Comparison of ENCODE assay signal across 11 cellular contexts in genomic region chr2:74499940-74500577, GRCh38. TPM values are rescaled to one million over a fixed set of nuclear protein-coding genes. Genes with fewer than 3 reads are reported as not detected.
DNase-seq lines count a peak whose midpoint lies in the region; ATAC-seq and TF ChIP-seq lines count a peak whose summit lies in the region.
"Had no signal": no experiment of that assay in that cellular context is flagged by ENCODE, and none has a peak within 500 bp of the region (broad histone marks: within the 10 kb centered on the region; RNA-seq: fewer than 3 reads in every experiment).

No MANE protein-coding gene starts in this region.

- no peak overlapping the region for H3K18ac ChIP-seq in IMR-90 (ENCODE audit: low read depth, low read length)

- no peak overlapping the region for H2BK120ac ChIP-seq in IMR-90 (ENCODE audit: low read depth, low read length)

- no peak overlapping the region for H2BK5ac ChIP-seq in IMR-90 (ENCODE audit: low read depth, low read length, poor library complexity, severe bottlenecking)

- intact Hi-C loops in IMR-90 (cut with micrococcal nuclease) = no loop called here

- H3K36me3 ChIP-seq in CD8-positive, alpha-beta memory T cell (ENCODE audit: insufficient read depth, low read length) = peaks cover 5% of the 10 kb centered on the region
- H3K36me3 ChIP-seq in IMR-90 (ENCODE audit: control insufficient read depth, insufficient read depth, low read length) = peaks cover 5% of the 10 kb centered on the region; the same call in 1 of the 2 replicates
- H3K36me3 ChIP-seq in neural progenitor cell = no peaks in the 10 kb centered on the region

- H2AK9ac ChIP-seq in IMR-90 (replicated peaks; ENCODE audit: low read depth, low read length, poor library complexity) = no peak overlapping the region

- POLR2A ChIA-PET in CD8-positive, alpha-beta memory T cell (lab: Charles Lee) = interaction anchor here (0.6 kb wide), 1 partner anchor 11 kb away, joined by 3 read pairs; no protein-coding TSS in a partner anchor
- POLR2A ChIA-PET in IMR-90 (lab: Charles Lee; ENCODE audit: unreplicated experiment) = no interaction called here

- no peaks in the 10 kb centered on the region for H4K20me1 ChIP-seq in IMR-90 (ENCODE audit: insufficient read depth, low read length)
- H4K20me1 ChIP-seq in neural progenitor cell (ENCODE audit: low read depth) = peaks cover 35% of the 10 kb centered on the region

- no peaks in the 10 kb centered on the region for H3K9me3 ChIP-seq in CD8-positive, alpha-beta memory T cell (ENCODE audit: low read length)
- no peaks in the 10 kb centered on the region for H3K9me3 ChIP-seq in IMR-90 (ENCODE audit: control insufficient read depth, insufficient read depth, low read length)
- H3K9me3 ChIP-seq in neural progenitor cell (ENCODE audit: low read depth) = no peaks in the 10 kb centered on the region
- H3K9me3 ChIP-seq: testis had no signal

- TF ChIP-seq RAD21 in IMR-90 (IDR thresholded peaks at IDR 0.05; ENCODE audit: low read length) = no peak

- in situ Hi-C loops in IMR-90 (cut with MboI; ENCODE audit: low sequenced_read_pairs) = loop anchor here (25.0 kb wide), 1 partner anchor 362 kb away; no protein-coding TSS in a partner anchor

- H3K4me2 ChIP-seq in IMR-90 (ENCODE audit: low read depth, low read length) = no peak overlapping the region; the same call in 1 of the 2 replicates
- peak overlapping the region; percentile 91 for H3K4me2 ChIP-seq in neural progenitor cell

- H4K5ac ChIP-seq in IMR-90 (ENCODE audit: low read depth, low read length) = no peak overlapping the region

- H3K27me3 Mint-ChIP-seq in CD8-positive, alpha-beta memory T cell = peaks cover 38 to 61% of the 10 kb centered on the region in 2 donors
- H3K27me3 Mint-ChIP-seq in neural progenitor cell (ENCODE audit: insufficient read depth, low read depth) = peaks cover 89% of the 10 kb centered on the region

- TF ChIP-seq POLR2A in IMR-90 (IDR thresholded peaks at IDR 0.05; ENCODE audit: low read depth, low read length) = no peak

- H3K79me2 ChIP-seq in neural progenitor cell (ENCODE audit: low read depth) = no peaks in the 10 kb centered on the region

- H3K9ac ChIP-seq in IMR-90 (ENCODE audit: low read depth, low read length) (no peak overlapping the region), neural progenitor cell (no peak overlapping the region)

- H3K27ac Mint-ChIP-seq in CD8-positive, alpha-beta memory T cell = peak overlapping the region in 1 of 8 donors; percentile 36
- no peak overlapping the region for H3K27ac Mint-ChIP-seq in neural progenitor cell

- no peak overlapping the region for H4K91ac ChIP-seq in IMR-90 (ENCODE audit: insufficient read depth, low read depth, low read length)

- no peak overlapping the region for H3K27ac ChIP-seq in CD8-positive, alpha-beta memory T cell (ENCODE audit: low read depth, low read length)
- no peak overlapping the region for H3K27ac ChIP-seq in IMR-90 (ENCODE audit: insufficient read depth, low read length)
- no peak overlapping the region for H3K27ac ChIP-seq in neural progenitor cell
- H3K27ac ChIP-seq: testis had no signal

- 94% methylated on average over 3 of the region's 15 CpGs; no CpG with 5 or more reads in 1 of the 2 experiments for whole genome bisulfite sequencing in IMR-90 (ENCODE audit: extremely low coverage in 2 of 2, insufficient read length in 1 of 2), 2 experiments

- peaks cover 0 to 20% of the 10 kb centered on the region in 2 experiments; a peak in 3 of 4 replicates for H3K79me1 ChIP-seq in IMR-90 (ENCODE audit: low read depth in 1 of 2, low read length in 2 of 2)

- CTCF ChIA-PET in CD8-positive, alpha-beta memory T cell (lab: Charles Lee) = interaction anchor here (1.2 to 1.8 kb wide), 6 partner anchors 10 to 87 kb away, joined by 3 to 7 read pairs (median 4); partner anchors contain the start of genes CCDC142, TLX2 and TTC31
- CTCF ChIA-PET in IMR-90 (lab: Yijun Ruan, JAX) = no interaction called here

- peaks cover 36 to 58% (median 42%) of the 10 kb centered on the region in 3 donors for H3K4me1 Mint-ChIP-seq in CD8-positive, alpha-beta memory T cell
- H3K4me1 Mint-ChIP-seq in neural progenitor cell = peaks cover 43% of the 10 kb centered on the region

- TF ChIP-seq CTCF in IMR-90 (conservative IDR thresholded peaks at IDR 0.05; ENCODE audit: low read depth, low read length) (no peak), foreskin fibroblast (IDR thresholded peaks at IDR 0.05; ENCODE audit: low read depth, low read length) (no peak), neural progenitor cell (IDR thresholded peaks at IDR 0.05) (no peak)

- H2AFZ ChIP-seq in IMR-90 (replicated peaks; ENCODE audit: low read length, poor library complexity) (peak overlapping the region; percentile 71), neural progenitor cell (replicated peaks) (no peak overlapping the region)

- peaks cover 0 to 2% (median 0%) of the 10 kb centered on the region in 5 donors for H3K9me3 Mint-ChIP-seq in CD8-positive, alpha-beta memory T cell
- H3K9me3 Mint-ChIP-seq in neural progenitor cell = peaks cover 2% of the 10 kb centered on the region

- peaks cover 3 to 14% (median 8%) of the 10 kb centered on the region in 3 donors for H3K36me3 Mint-ChIP-seq in CD8-positive, alpha-beta memory T cell
- H3K36me3 Mint-ChIP-seq in neural progenitor cell = peaks cover 8% of the 10 kb centered on the region

- no peak for DNase-seq in CD8-positive, alpha-beta memory T cell
- DNase-seq in IMR-90 (no peak), foreskin fibroblast (no peak), neural progenitor cell (ENCODE audit: low spot score) (no peak), putamen (ENCODE audit: low spot score) (no peak), NCI-H510A (lab: John Stamatoyannopoulos, UW) (no peak)
- DNase-seq: activated CD4-positive, CD25-positive, alpha-beta regulatory T cell treated with anti-CD3 and anti-CD28 coated beads, Interleukin-2, amount 50 U/mL, for 72 hours; NCI-H2029; testis had no signal

- H2AK5ac ChIP-seq in IMR-90 (ENCODE audit: low read depth, low read length) = no peak overlapping the region

- no peak overlapping the region for H4K8ac ChIP-seq in IMR-90 (ENCODE audit: low read depth in 2 of 2, low read length in 2 of 2)

- no peak overlapping the region for H3K23ac ChIP-seq in IMR-90 (ENCODE audit: low read depth, low read length)

- dilution Hi-C loops in IMR-90 (cut with HindIII; ENCODE audit: low sequenced_read_pairs, unreplicated experiment) = no loop called here

- no peaks in the 10 kb centered on the region for H3K9me1 ChIP-seq in IMR-90 (ENCODE audit: insufficient read depth, low read length)

- no peak overlapping the region for H3K4me3 ChIP-seq in CD8-positive, alpha-beta memory T cell (ENCODE audit: low read length)
- H3K4me3 ChIP-seq in IMR-90 (ENCODE audit: insufficient read depth, low read depth, low read length) (no peak overlapping the region), foreskin fibroblast (ENCODE audit: low read depth in 1 of 2, low read length in 2 of 2) (peak overlapping the region; percentile 48 to 58), neural progenitor cell (no peak overlapping the region)

- no peak overlapping the region for H3K4ac ChIP-seq in IMR-90 (ENCODE audit: low read depth, low read length)

- no TSS peak for BruUV-seq in IMR-90 (replicated peaks; lab: Mats Ljungman, UMichigan)

- H3K4me1 ChIP-seq in CD8-positive, alpha-beta memory T cell (ENCODE audit: insufficient read depth, low read length) = peaks cover 33% of the 10 kb centered on the region
- H3K4me1 ChIP-seq in IMR-90 (ENCODE audit: control insufficient read depth, insufficient read depth, low read length) (peaks cover 14% of the 10 kb centered on the region), neural progenitor cell (peaks cover 35% of the 10 kb centered on the region)

- H3F3A ChIP-seq in neural progenitor cell (ENCODE audit: low read depth) = peaks cover 50% of the 10 kb centered on the region

- H2BK20ac ChIP-seq in IMR-90 (ENCODE audit: low read depth, low read length) = no peak overlapping the region

- peak overlapping the region; percentile 26 to 90 (median 32) for H3K4me3 Mint-ChIP-seq in CD8-positive, alpha-beta memory T cell
- peak overlapping the region; percentile 46 for H3K4me3 Mint-ChIP-seq in neural progenitor cell

- H2BK15ac ChIP-seq in IMR-90 (ENCODE audit: low read depth, low read length) = no peak overlapping the region

- ATAC-seq in IMR-90 (ENCODE audit: low read depth) = no peak
- no peak for ATAC-seq in GM21526 (IDR thresholded peaks at IDR 0.05; ENCODE audit: low FRiP score, unreplicated experiment)
- ATAC-seq: sciatic nerve had no signal

- no peak overlapping the region for H3K14ac ChIP-seq in IMR-90 (replicated peaks; ENCODE audit: low read depth, low read length)

- no peak overlapping the region for H3K56ac ChIP-seq in IMR-90 (ENCODE audit: extremely low read depth, insufficient read depth, low read length)

- H3K27me3 ChIP-seq in CD8-positive, alpha-beta memory T cell (ENCODE audit: insufficient read depth, low read length, poor library complexity, severe bottlenecking) = peaks cover 20% of the 10 kb centered on the region
- peaks cover 38% of the 10 kb centered on the region for H3K27me3 ChIP-seq in IMR-90 (ENCODE audit: control insufficient read depth, insufficient read depth, low read length)
- H3K27me3 ChIP-seq in neural progenitor cell = peaks cover 100% of the 10 kb centered on the region
- H3K27me3 ChIP-seq: testis had no signal

RNA-seq across cellular contexts. Expression of gene LBX2, which starts 0.7 kb away (rescaled TPM):
- under 1 TPM; 0.38 to 0.94 TPM for total RNA-seq in CD8-positive, alpha-beta memory T cell
- polyA plus RNA-seq in CD8-positive, alpha-beta memory T cell = not detected
- total RNA-seq in IMR-90 (2012; rRNA removed) = 0.18 and 0.56 TPM in 2 replicates
- polyA plus RNA-seq in IMR-90 (2012; rRNA removed) = 0.62 and 0.66 TPM in 2 replicates
- 0.38 and 1.0 TPM in 2 replicates for polyA plus RNA-seq in IMR-90 (2012; cell fraction: cytosol; rRNA removed)
- 0.70 and 1.8 TPM in 2 replicates for polyA plus RNA-seq in IMR-90 (2012; cell fraction: nucleus; rRNA removed; ENCODE audit: low replicate concordance)
- total RNA-seq in neural progenitor cell (ENCODE audit: low replicate concordance) = 0.12 TPM in 1 of 2 replicates, not detected in the other

RNA-seq across cellular contexts. Expression of gene PCGF1, which starts 7.4 kb away (rescaled TPM):
- 10 to 100 TPM; 29.6 to 38.7 TPM for total RNA-seq in CD8-positive, alpha-beta memory T cell
- polyA plus RNA-seq in CD8-positive, alpha-beta memory T cell = 17.2 TPM
- total RNA-seq in IMR-90 (2012; rRNA removed) (29.2 and 31.4 TPM in 2 replicates), neural progenitor cell (ENCODE audit: low replicate concordance) (10.9 and 13.8 TPM in 2 replicates)
- 23.4 and 28.7 TPM in 2 replicates for polyA plus RNA-seq in IMR-90 (2012; rRNA removed)
- polyA plus RNA-seq in IMR-90 (2012; cell fraction: cytosol; rRNA removed) = 13.6 and 21.3 TPM in 2 replicates
- polyA plus RNA-seq in IMR-90 (2012; cell fraction: nucleus; rRNA removed; ENCODE audit: low replicate concordance) = 24.3 and 41.7 TPM in 2 replicates

RNA-seq across cellular contexts. Expression of gene TLX2, which starts 14.2 kb away (rescaled TPM):
- under 1 TPM; 0.37 to 0.60 TPM for total RNA-seq in CD8-positive, alpha-beta memory T cell
- polyA plus RNA-seq in CD8-positive, alpha-beta memory T cell = not detected
- total RNA-seq in IMR-90 (2012; rRNA removed) = not detected in 2 replicates
- not detected in 2 replicates for polyA plus RNA-seq in IMR-90 (2012; rRNA removed)
- 0.01 TPM in 1 of 2 replicates, not detected in the other for polyA plus RNA-seq in IMR-90 (2012; cell fraction: cytosol; rRNA removed)
- polyA plus RNA-seq in IMR-90 (2012; cell fraction: nucleus; rRNA removed; ENCODE audit: low replicate concordance) = not detected in 2 replicates
- total RNA-seq in neural progenitor cell (ENCODE audit: low replicate concordance) = not detected in 2 replicates
- total RNA-seq: sciatic nerve had no signal

RNA-seq across cellular contexts. Expression of gene TTC31, which starts 17.2 kb away (rescaled TPM):
- total RNA-seq in CD8-positive, alpha-beta memory T cell = 10 to 100 TPM; 26.4 to 28.0 TPM
- polyA plus RNA-seq in CD8-positive, alpha-beta memory T cell = 20.5 TPM
- 6.3 and 9.2 TPM in 2 replicates for total RNA-seq in IMR-90 (2012; rRNA removed)
- 18.8 and 20.5 TPM in 2 replicates for polyA plus RNA-seq in IMR-90 (2012; rRNA removed)
- 10.7 and 13.0 TPM in 2 replicates for polyA plus RNA-seq in IMR-90 (2012; cell fraction: cytosol; rRNA removed)
- polyA plus RNA-seq in IMR-90 (2012; cell fraction: nucleus; rRNA removed; ENCODE audit: low replicate concordance) = 90.3 and 92.6 TPM in 2 replicates
- 22.6 and 41.1 TPM in 2 replicates for total RNA-seq in neural progenitor cell (ENCODE audit: low replicate concordance)

RNA-seq across cellular contexts. Expression of gene CCDC142, which starts 17.3 kb away (rescaled TPM):
- 10 to 100 TPM; 20.3 to 22.8 TPM for total RNA-seq in CD8-positive, alpha-beta memory T cell
- polyA plus RNA-seq in CD8-positive, alpha-beta memory T cell = 9.7 TPM
- total RNA-seq in IMR-90 (2012; rRNA removed) = 6.1 and 8.4 TPM in 2 replicates
- polyA plus RNA-seq in IMR-90 (2012; rRNA removed) = 11.1 and 14.0 TPM in 2 replicates
- 2.8 and 4.6 TPM in 2 replicates for polyA plus RNA-seq in IMR-90 (2012; cell fraction: cytosol; rRNA removed)
- polyA plus RNA-seq in IMR-90 (2012; cell fraction: nucleus; rRNA removed; ENCODE audit: low replicate concordance) = 53.9 and 76.0 TPM in 2 replicates
- 12.0 and 22.3 TPM in 2 replicates for total RNA-seq in neural progenitor cell (ENCODE audit: low replicate concordance)

Comparison
In these comparisons a context has a peak if more than half of its experiments do, and no peak if none do; other contexts are left out.
1. H3K4me3 ChIP-seq: peak in foreskin fibroblast (2 of 2); none in CD8-positive, alpha-beta memory T cell (single experiment), IMR-90 (single experiment) and neural progenitor cell (single experiment).